ENCODE assay signal across 25 cellular contexts in the genomic region with DNA sequence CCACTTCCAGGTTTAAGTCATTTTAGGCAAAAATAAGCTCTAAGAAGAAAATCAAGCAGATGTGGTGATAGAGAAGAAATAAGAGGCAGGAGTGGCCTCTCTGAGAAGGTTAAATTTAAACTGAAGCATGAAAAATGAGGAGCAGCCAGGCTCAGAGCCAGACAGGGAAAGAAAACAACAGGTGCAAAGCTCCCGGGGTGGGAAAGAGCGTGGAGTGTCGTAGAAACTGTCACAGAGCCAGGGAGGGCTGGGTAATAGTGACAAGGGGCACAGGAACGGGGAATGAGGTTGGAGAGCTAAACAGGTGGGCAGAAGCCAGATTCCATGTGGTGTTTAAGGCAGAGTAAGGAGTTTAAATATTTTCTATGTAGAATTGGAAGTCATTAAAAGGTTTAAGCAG.
DNase-seq lines count a peak whose midpoint lies in the region; ATAC-seq and TF ChIP-seq lines count a peak whose summit lies in the region.
"Had no signal": no experiment of that assay in that cellular context is flagged by ENCODE, and none has a peak within 500 bp of the region (broad histone marks: within the 10 kb centered on the region; RNA-seq: fewer than 3 reads in every experiment).

No MANE protein-coding gene starts in this region.

- no peaks in the 10 kb centered on the region for H3K36me3 Mint-ChIP-seq in activated CD4-positive, alpha-beta T cell treated with anti-CD3 and anti-CD28 coated beads, Interleukin-2, amount 10 ng/mL, durations not matched to agents 24 days and 14 days (ENCODE audit: low read depth)
- H3K36me3 Mint-ChIP-seq: activated CD8-positive, alpha-beta memory T cell treated with anti-CD3 and anti-CD28 coated beads, Interleukin-2, amount 10 ng/mL, durations not matched to agents 7 days and 5 days; activated naive CD8-positive, alpha-beta T cell; CD4-positive, alpha-beta memory T cell had no signal

- H3K4me3 ChIP-seq in body of pancreas (no peak overlapping the region), skeletal muscle tissue (ENCODE audit: low read length in 3 of 3) (no peak overlapping the region)
- H3K4me3 ChIP-seq in effector memory CD4-positive, alpha-beta T cell (ENCODE audit: insufficient read depth, low read depth, low read length, poor library complexity, severe bottlenecking) = no peak overlapping the region
- H3K4me3 ChIP-seq: ascending aorta, K562, sigmoid colon, tibial nerve had no signal

- peak; percentile 86 for ATAC-seq in body of pancreas
- ATAC-seq: activated CD8-positive, alpha-beta memory T cell treated with anti-CD3 and anti-CD28 coated beads, Interleukin-2, amount 10 ng/mL, durations not matched to agents 7 days and 5 days; K562; stimulated activated naive CD8-positive, alpha-beta T cell treated with anti-CD3 and anti-CD28 coated beads, Interleukin-15, amount 100 ng/mL, for 72 hours had no signal

- H3K27me3 ChIP-seq in body of pancreas = no peaks in the 10 kb centered on the region
- H3K27me3 ChIP-seq in skeletal muscle tissue (ENCODE audit: control insufficient read depth in 3 of 3, insufficient read depth in 3 of 3, low read length in 3 of 3) = no peaks in the 10 kb centered on the region
- no peaks in the 10 kb centered on the region for H3K27me3 ChIP-seq in effector memory CD4-positive, alpha-beta T cell (replicated peaks; ENCODE audit: control insufficient read depth, insufficient read depth, low read length, poor library complexity, severe bottlenecking)
- H3K27me3 ChIP-seq: ascending aorta, sigmoid colon, tibial nerve had no signal

- H3K9ac ChIP-seq in skeletal muscle tissue (ENCODE audit: low read depth in 1 of 3, low read length in 3 of 3) = peak overlapping the region in 1 of 3 donors; percentile 54

- H3K9me3 Mint-ChIP-seq in activated CD4-positive, alpha-beta T cell treated with anti-CD3 and anti-CD28 coated beads, Interleukin-2, amount 10 ng/mL, durations not matched to agents 24 days and 14 days = no peaks in the 10 kb centered on the region
- H3K9me3 Mint-ChIP-seq: activated CD4-positive, alpha-beta T cell treated with anti-CD3 and anti-CD28 coated beads, Interleukin-2, amount 10 ng/mL, durations not matched to agents 7 days and 5 days; activated T-helper 1 cell treated with anti-CD3 and anti-CD28 coated beads, Interleukin-12 subunit alpha, Interleukin-12 subunit beta, Interleukin-2, Interleukin-4 antibody, amounts not matched to agents 30 ng/mL and 10 ng/mL and 1 ng/mL, durations not matched to agents 14 hours and 24 hours and 36 hours; central memory CD8-positive, alpha-beta T cell; stimulated activated naive CD8-positive, alpha-beta T cell treated with anti-CD3 and anti-CD28 coated beads, Interleukin-15, amount 100 ng/mL, for 72 hours; T-helper 2 cell treated with Interferon-gamma antibody and Interleukin-4, amounts not matched to agents 5 μg/mL and 100 μg/mL, for 36 hours had no signal

- 15 to 18% methylated on average over 4 of the region's 4 CpGs for WGBS in body of pancreas, 2 donors

- H3K27me3 Mint-ChIP-seq in activated CD4-positive, alpha-beta T cell treated with anti-CD3 and anti-CD28 coated beads, Interleukin-2, amount 10 ng/mL, durations not matched to agents 24 days and 14 days = no peaks in the 10 kb centered on the region
- H3K27me3 Mint-ChIP-seq: activated CD8-positive, alpha-beta memory T cell treated with anti-CD3 and anti-CD28 coated beads, Interleukin-2, amount 10 ng/mL, durations not matched to agents 7 days and 5 days; progenitor cell of endocrine pancreas; stimulated activated naive CD8-positive, alpha-beta T cell treated with anti-CD3 and anti-CD28 coated beads, Interleukin-15, amount 100 ng/mL, for 72 hours had no signal

- no peak overlapping the region for H3K4me3 Mint-ChIP-seq in activated CD4-positive, alpha-beta T cell treated with anti-CD3 and anti-CD28 coated beads, Interleukin-2, amount 10 ng/mL, durations not matched to agents 24 days and 14 days
- H3K4me3 Mint-ChIP-seq: activated CD4-positive, alpha-beta T cell treated with anti-CD3 and anti-CD28 coated beads, Interleukin-2, amount 10 ng/mL, durations not matched to agents 7 days and 5 days; activated CD8-positive, alpha-beta memory T cell treated with anti-CD3 and anti-CD28 coated beads, Interleukin-2, amount 10 ng/mL, durations not matched to agents 7 days and 5 days; activated naive CD8-positive, alpha-beta T cell; activated T-helper 1 cell treated with anti-CD3 and anti-CD28 coated beads, Interleukin-12 subunit alpha, Interleukin-12 subunit beta, Interleukin-2, Interleukin-4 antibody, amounts not matched to agents 30 ng/mL and 10 ng/mL and 1 ng/mL, durations not matched to agents 14 hours and 24 hours and 36 hours; CD4-positive, alpha-beta memory T cell; central memory CD8-positive, alpha-beta T cell; stimulated activated naive CD8-positive, alpha-beta T cell treated with anti-CD3 and anti-CD28 coated beads, Interleukin-15, amount 100 ng/mL, for 72 hours; T-helper 2 cell treated with Interferon-gamma antibody and Interleukin-4, amounts not matched to agents 5 μg/mL and 100 μg/mL, for 36 hours had no signal

- H3K27ac Mint-ChIP-seq in activated CD4-positive, alpha-beta T cell treated with anti-CD3 and anti-CD28 coated beads, Interleukin-2, amount 10 ng/mL, durations not matched to agents 24 days and 14 days = no peak overlapping the region
- H3K27ac Mint-ChIP-seq: activated CD4-positive, alpha-beta T cell treated with anti-CD3 and anti-CD28 coated beads, Interleukin-2, amount 10 ng/mL, durations not matched to agents 7 days and 5 days; activated CD8-positive, alpha-beta memory T cell treated with anti-CD3 and anti-CD28 coated beads, Interleukin-2, amount 10 ng/mL, durations not matched to agents 7 days and 5 days; activated naive CD8-positive, alpha-beta T cell; activated T-helper 1 cell treated with anti-CD3 and anti-CD28 coated beads, Interleukin-12 subunit alpha, Interleukin-12 subunit beta, Interleukin-2, Interleukin-4 antibody, amounts not matched to agents 30 ng/mL and 10 ng/mL and 1 ng/mL, durations not matched to agents 14 hours and 24 hours and 36 hours; CD4-positive, alpha-beta memory T cell; progenitor cell of endocrine pancreas; stimulated activated naive CD8-positive, alpha-beta T cell treated with anti-CD3 and anti-CD28 coated beads, Interleukin-15, amount 100 ng/mL, for 72 hours; T-helper 2 cell treated with Interferon-gamma antibody and Interleukin-4, amounts not matched to agents 5 μg/mL and 100 μg/mL, for 36 hours had no signal

- H3K27ac ChIP-seq in body of pancreas = peak overlapping the region; percentile 4 to 66 (median 38)
- H3K27ac ChIP-seq in skeletal muscle tissue (ENCODE audit: low read depth, low read length) = peak overlapping the region; percentile 89
- no peak overlapping the region for H3K27ac ChIP-seq in effector memory CD4-positive, alpha-beta T cell (ENCODE audit: insufficient read depth, low read length, poor library complexity, severe bottlenecking)
- H3K27ac ChIP-seq: ascending aorta, sigmoid colon, tibial nerve, VCaP had no signal

- no peaks in the 10 kb centered on the region for H3K4me1 Mint-ChIP-seq in activated CD4-positive, alpha-beta T cell treated with anti-CD3 and anti-CD28 coated beads, Interleukin-2, amount 10 ng/mL, durations not matched to agents 24 days and 14 days
- H3K4me1 Mint-ChIP-seq: activated CD4-positive, alpha-beta T cell treated with anti-CD3 and anti-CD28 coated beads, Interleukin-2, amount 10 ng/mL, durations not matched to agents 7 days and 5 days; activated CD8-positive, alpha-beta memory T cell treated with anti-CD3 and anti-CD28 coated beads, Interleukin-2, amount 10 ng/mL, durations not matched to agents 7 days and 5 days; CD4-positive, alpha-beta memory T cell; central memory CD8-positive, alpha-beta T cell; stimulated activated naive CD8-positive, alpha-beta T cell treated with anti-CD3 and anti-CD28 coated beads, Interleukin-15, amount 100 ng/mL, for 72 hours had no signal

- DNase-seq in NCI-H1417 (lab: John Stamatoyannopoulos, UW) = peak in 2 of 3 experiments; percentile 54 to 77
- DNase-seq in NCI-H1417 treated with DMSO at 0.1 percent for 48 hours (lab: John Stamatoyannopoulos, UW) = no peak
- DNase-seq in NCI-H2081 (lab: John Stamatoyannopoulos, UW) = peak; percentile 79 to 92
- DNase-seq in body of pancreas = peak; percentile 69 to 88 (median 76)
- no peak for DNase-seq in activated CD4-positive, alpha-beta T cell treated with anti-CD3 and anti-CD28 coated beads, Interleukin-2, amount 10 ng/mL, durations not matched to agents 24 days and 14 days
- DNase-seq in effector memory CD4-positive, alpha-beta T cell = no peak
- DNase-seq in SHP77 treated with DMSO at 0.1 percent for 48 hours (lab: John Stamatoyannopoulos, UW) = no peak
- DNase-seq: activated CD4-positive, alpha-beta T cell treated with anti-CD3 and anti-CD28 coated beads, Interleukin-2, amount 10 ng/mL, durations not matched to agents 7 days and 5 days; activated CD8-positive, alpha-beta memory T cell treated with anti-CD3 and anti-CD28 coated beads, Interleukin-2, amount 10 ng/mL, durations not matched to agents 7 days and 5 days; AML-193; CD4-positive, alpha-beta memory T cell; GOT3; kidney; sigmoid colon; stimulated activated naive CD8-positive, alpha-beta T cell treated with anti-CD3 and anti-CD28 coated beads, Interleukin-15, amount 100 ng/mL, for 72 hours had no signal

- no peaks in the 10 kb centered on the region for H3K36me3 ChIP-seq in body of pancreas (replicated peaks in 1 of 2; ENCODE audit: insufficient read depth in 1 of 2, low read depth in 2 of 2)
- no peaks in the 10 kb centered on the region for H3K36me3 ChIP-seq in skeletal muscle tissue (ENCODE audit: control insufficient read depth in 3 of 3, insufficient read depth in 3 of 3, low read length in 3 of 3)
- H3K36me3 ChIP-seq in effector memory CD4-positive, alpha-beta T cell (ENCODE audit: control insufficient read depth, insufficient read depth, low read length) = no peaks in the 10 kb centered on the region
- H3K36me3 ChIP-seq: ascending aorta, sigmoid colon, tibial nerve had no signal

- H3K9me3 ChIP-seq in body of pancreas = no peaks in the 10 kb centered on the region
- no peaks in the 10 kb centered on the region for H3K9me3 ChIP-seq in skeletal muscle tissue (ENCODE audit: control insufficient read depth in 3 of 3, low read length in 3 of 3)
- no peaks in the 10 kb centered on the region for H3K9me3 ChIP-seq in effector memory CD4-positive, alpha-beta T cell (ENCODE audit: control insufficient read depth, low read length)
- H3K9me3 ChIP-seq: ascending aorta, sigmoid colon, tibial nerve had no signal

- intact Hi-C loops in body of pancreas (cut with DNase I) = no loop called here
- intact Hi-C loops in activated CD4-positive, alpha-beta T cell treated with anti-CD3 and anti-CD28 coated beads, Interleukin-2, amount 10 ng/mL, durations not matched to agents 24 days and 14 days (cut with micrococcal nuclease) = no loop called here

- H3K4me1 ChIP-seq in body of pancreas (peaks cover 23% of the 10 kb centered on the region), skeletal muscle tissue (ENCODE audit: control insufficient read depth in 3 of 3, insufficient read depth in 3 of 3, low read length in 3 of 3) (peaks cover 14 to 34% (median 16%) of the 10 kb centered on the region in 3 donors)
- H3K4me1 ChIP-seq in effector memory CD4-positive, alpha-beta T cell (ENCODE audit: control insufficient read depth, insufficient read depth, low read length, poor library complexity, severe bottlenecking) = no peaks in the 10 kb centered on the region
- H3K4me1 ChIP-seq: sigmoid colon had no signal

- TF ChIP-seq POLR2A in body of pancreas (IDR thresholded peaks at IDR 0.05) = no peak

- TF ChIP-seq CTCF in body of pancreas (IDR thresholded peaks at IDR 0.05) = no peak

Comparison
In these comparisons a context has a peak if more than half of its experiments do, and no peak if none do; other contexts are left out.
1. DNase-seq: peak in NCI-H1417 (2 of 3), NCI-H2081 (2 of 2) and body of pancreas (4 of 4); none in NCI-H1417 treated with DMSO at 0.1 percent for 48 hours (single experiment), activated CD4-positive, alpha-beta T cell treated with anti-CD3 and anti-CD28 coated beads, Interleukin-2, amount 10 ng/mL, durations not matched to agents 24 days and 14 days (single experiment), effector memory CD4-positive, alpha-beta T cell (0 of 3) and SHP77 treated with DMSO at 0.1 percent for 48 hours (single experiment).